Comparison of ENCODE assay signal across 8 cellular contexts in genomic region chr20:51457281-51457932, GRCh38.
A peak's percentile ranks its signal among the peaks of the same experiment; 100 is the strongest.
DNase-seq lines count a peak whose midpoint lies in the region; TF ChIP-seq lines count a peak whose summit lies in the region.

No MANE protein-coding gene starts in this region.

- no peak overlapping the region for H3K9ac ChIP-seq in mesendoderm (ENCODE audit: low read length)

- no peak overlapping the region for H2AK5ac ChIP-seq in mesendoderm (ENCODE audit: low read length)

- no peak overlapping the region for H3K4ac ChIP-seq in mesendoderm (ENCODE audit: low read depth, low read length)

- no peak overlapping the region for H3K4me2 ChIP-seq in mesendoderm (ENCODE audit: low read length)

- H3K9me3 Mint-ChIP-seq in nephron: peaks cover 5% of the 10 kb centered on the region

- peaks cover 45% of the 10 kb centered on the region for H3K4me1 Mint-ChIP-seq in nephron

- no peak overlapping the region for H3K18ac ChIP-seq in mesendoderm (ENCODE audit: low read length)

- no peak overlapping the region for H2BK120ac ChIP-seq in mesendoderm (ENCODE audit: low read depth, low read length)

- H3K27me3 Mint-ChIP-seq in nephron (ENCODE audit: low read depth): peaks cover 8% of the 10 kb centered on the region

- H3K36me3 ChIP-seq in mesendoderm (ENCODE audit: control insufficient read depth, insufficient read depth, low read length): no peaks in the 10 kb centered on the region

- no peaks in the 10 kb centered on the region for H3K79me1 ChIP-seq in mesendoderm (ENCODE audit: low read length)

- no peak overlapping the region for H3K27ac ChIP-seq in mesendoderm (ENCODE audit: low read depth, low read length)

- H3K4me3 ChIP-seq in choroid plexus epithelial cell (ENCODE audit: low read depth, low read length) (no peak overlapping the region), mesendoderm (ENCODE audit: low read length) (no peak overlapping the region)

- no peak overlapping the region for H2BK15ac ChIP-seq in mesendoderm (replicated peaks; ENCODE audit: low read depth)

- no peak for TF ChIP-seq CTCF in choroid plexus epithelial cell (conservative IDR thresholded peaks at IDR 0.05; ENCODE audit: low read depth, low read length)
- TF ChIP-seq CTCF in nephron (IDR thresholded peaks at IDR 0.05; ENCODE audit: unreplicated experiment in 3 of 3): no peak

- no peaks in the 10 kb centered on the region for H3K4me1 ChIP-seq in mesendoderm (ENCODE audit: control insufficient read depth, low read depth, low read length)

- no peak overlapping the region for H3K23ac ChIP-seq in mesendoderm (ENCODE audit: low read length)

- no peak overlapping the region for H4K8ac ChIP-seq in mesendoderm (ENCODE audit: low read depth, low read length)

- peak overlapping the region in 1 of 3 experiments; percentile 27 for H3K4me3 Mint-ChIP-seq in nephron

- no peak overlapping the region for H3K56ac ChIP-seq in mesendoderm (ENCODE audit: low read length)

- no peak overlapping the region for H2BK5ac ChIP-seq in mesendoderm (ENCODE audit: low read length)

- H4K5ac ChIP-seq in mesendoderm (ENCODE audit: low read length): no peak overlapping the region

- peak overlapping the region in 2 of 3 experiments; percentile 92 to 95 for H3K27ac Mint-ChIP-seq in nephron

- H3K36me3 Mint-ChIP-seq in nephron (ENCODE audit: low read depth): peaks cover 13% of the 10 kb centered on the region

- no peaks in the 10 kb centered on the region for H3K27me3 ChIP-seq in mesendoderm (ENCODE audit: insufficient read depth, low read length, poor library complexity)

- H3K79me2 ChIP-seq in mesendoderm (ENCODE audit: control insufficient read depth, insufficient read depth, low read length): no peaks in the 10 kb centered on the region

- WGBS in mesendoderm (ENCODE audit: extremely low coverage, insufficient coverage, low lambda C conversion rate): no CpG with 5 or more reads among the region's 11 CpGs

- DNase-seq in AG08395 (ENCODE audit: low spot score): peak; percentile 70
- peak; percentile 91 for DNase-seq in M059J (ENCODE audit: low read depth)
- peak; percentile 85 for DNase-seq in choroid plexus epithelial cell (ENCODE audit: low read depth)
- no peak for DNase-seq in mesendoderm
- no peak for DNase-seq in stimulated activated CD4-positive, alpha-beta T cell treated with anti-CD3 and anti-CD28 coated beads, Interleukin-4, amount 100 ng/mL, for 1 hour
- no peak for DNase-seq in retina
- no peak for DNase-seq in activated T-cell treated with anti-CD3 and anti-CD28 coated beads, Interleukin-2, amount 50 U/mL, for 48 hours

Comparison
In these comparisons a context has a peak if more than half of its experiments do, and no peak if none do; other contexts are left out.
1. DNase-seq: peak in AG08395 (single experiment), M059J (single experiment) and choroid plexus epithelial cell (single experiment); none in mesendoderm (single experiment), stimulated activated CD4-positive, alpha-beta T cell treated with anti-CD3 and anti-CD28 coated beads, Interleukin-4, amount 100 ng/mL, for 1 hour (single experiment), retina (single experiment) and activated T-cell treated with anti-CD3 and anti-CD28 coated beads, Interleukin-2, amount 50 U/mL, for 48 hours (0 of 2).